In genomic region chr16:55588799-55589198, GRCh38 we compare ENCODE assay signal across 1 cellular context.
A peak's percentile ranks its signal among the peaks of the same experiment; 100 is the strongest.
TF ChIP-seq lines count a peak whose summit lies in the region.

No MANE protein-coding gene starts in this region.

TF ChIP-seq in K562, 482 proteins besides CTCF, POLR2A, EP300 and RAD21:
- TF ChIP-seq ZNF318 (IDR thresholded peaks at IDR 0.05; ENCODE audit: borderline replicate concordance in 1 of 2, low read depth in 1 of 2) (no peak), CEBPB (tag; IDR thresholded peaks at IDR 0.05) (peak; percentile 31; the same call in 1 of the 2 replicates)
TF ChIP-seq in K562: peak in this region for 1.
